In genomic region chr7:33196194-33196593, GRCh38 we compare ENCODE assay signal across 12 cellular contexts.
A peak's percentile ranks its signal among the peaks of the same experiment; 100 is the strongest.
DNase-seq lines count a peak whose midpoint lies in the region; ATAC-seq lines count a peak whose summit lies in the region.
"Had no signal": no experiment of that assay in that cellular context is flagged by ENCODE, and none has a peak within 500 bp of the region (broad histone marks: within the 10 kb centered on the region; RNA-seq: fewer than 3 reads in every experiment).

No MANE protein-coding gene starts in this region.

- no peak overlapping the region for H3K4me3 Mint-ChIP-seq in effector memory CD8-positive, alpha-beta T cell
- H3K4me3 Mint-ChIP-seq: activated T-helper 17 cell treated with anti-CD3 and anti-CD28 coated beads, Interleukin-2, amount 50 U/mL, for 72 hours; naive thymus-derived CD8-positive, alpha-beta T cell had no signal

- no peaks in the 10 kb centered on the region for H3K27me3 Mint-ChIP-seq in effector memory CD8-positive, alpha-beta T cell
- H3K27me3 Mint-ChIP-seq: activated T-helper 17 cell treated with anti-CD3 and anti-CD28 coated beads, Interleukin-2, amount 50 U/mL, for 72 hours; naive thymus-derived CD8-positive, alpha-beta T cell had no signal

- DNase-seq in DMS 273 (lab: John Stamatoyannopoulos, UW; ENCODE audit: unreplicated experiment) (peak; percentile 87), NCI-H2171 treated with DMSO at 0.1 percent for 48 hours (lab: John Stamatoyannopoulos, UW) (peak; percentile 66), amniotic epithelial cell (ENCODE audit: low read depth) (peak; percentile 69), myocyte (ENCODE audit: low read depth) (peak; percentile 71)
- no peak for DNase-seq in effector memory CD8-positive, alpha-beta T cell
- DNase-seq: naive thymus-derived CD8-positive, alpha-beta T cell; NCI-H69 had no signal

- H3K9me3 Mint-ChIP-seq in effector memory CD8-positive, alpha-beta T cell: no peaks in the 10 kb centered on the region
- H3K9me3 Mint-ChIP-seq: activated T-helper 17 cell treated with anti-CD3 and anti-CD28 coated beads, Interleukin-2, amount 50 U/mL, for 72 hours had no signal

- H3K36me3 Mint-ChIP-seq in effector memory CD8-positive, alpha-beta T cell (ENCODE audit: insufficient read depth): peaks cover 2% of the 10 kb centered on the region

- peaks cover 6 to 15% of the 10 kb centered on the region in 2 donors for H3K4me1 Mint-ChIP-seq in effector memory CD8-positive, alpha-beta T cell (ENCODE audit: low read depth in 2 of 2)

- no peak for ATAC-seq in effector memory CD8-positive, alpha-beta T cell (replicated peaks)
- no peak for ATAC-seq in HG02885 (IDR thresholded peaks at IDR 0.05; ENCODE audit: poor library complexity, unreplicated experiment)
- no peak for ATAC-seq in GM18517 (IDR thresholded peaks at IDR 0.05; ENCODE audit: unreplicated experiment)
- ATAC-seq in GM18868 (IDR thresholded peaks at IDR 0.05; ENCODE audit: unreplicated experiment): no peak
- ATAC-seq: activated T-helper 17 cell treated with anti-CD3 and anti-CD28 coated beads, Interleukin-2, amount 50 U/mL, for 72 hours; naive thymus-derived CD8-positive, alpha-beta T cell; Panc1 had no signal

- H3K27ac Mint-ChIP-seq in effector memory CD8-positive, alpha-beta T cell: no peak overlapping the region
- H3K27ac Mint-ChIP-seq: activated T-helper 17 cell treated with anti-CD3 and anti-CD28 coated beads, Interleukin-2, amount 50 U/mL, for 72 hours; naive thymus-derived CD8-positive, alpha-beta T cell had no signal

Comparison
In these comparisons a context has a peak if more than half of its experiments do, and no peak if none do; other contexts are left out.
1. DNase-seq: peak in DMS 273 (single experiment), NCI-H2171 treated with DMSO at 0.1 percent for 48 hours (single experiment), amniotic epithelial cell (single experiment) and myocyte (single experiment); none in effector memory CD8-positive, alpha-beta T cell (0 of 3).